ENCODE assay signal across 8 cellular contexts in genomic region chrX:39688576-39689373, GRCh38.
DNase-seq lines count a peak whose midpoint lies in the region; FAIRE-seq and TF ChIP-seq lines count a peak whose summit lies in the region.

No MANE protein-coding gene starts in this region.

- H3K27me3 ChIP-seq in ACC112 (ENCODE audit: insufficient read depth, low read length), result no peaks in the 10 kb centered on the region
- H3K27me3 ChIP-seq in H9 (ENCODE audit: insufficient read depth, low read length), result no peaks in the 10 kb centered on the region; the same call in 1 of the 2 replicates
- no peaks in the 10 kb centered on the region for H3K27me3 ChIP-seq in SJSA1 (replicated peaks)

- H3K14ac ChIP-seq in H9 (ENCODE audit: insufficient read depth, low read length), result peak overlapping the region; percentile 84

- no peak overlapping the region for H2BK5ac ChIP-seq in H9 (ENCODE audit: insufficient read length, low read length)

- no peak overlapping the region; the same call in 1 of the 2 replicates for H3K4ac ChIP-seq in H9 (ENCODE audit: low read depth, low read length)

- DNase-seq in H9 (peak; percentile 75), SJSA1 (ENCODE audit: low read depth in 1 of 2, low spot score in 2 of 2) (peak; percentile 51 to 57), cerebellum (ENCODE audit: low spot score) (peak; percentile 19), kidney (peak; percentile 87), NCI-H1436 treated with DMSO at 0.1 percent for 48 hours (lab: John Stamatoyannopoulos, UW) (no peak), NCI-H446 treated with DMSO at 0.1 percent for 48 hours (lab: John Stamatoyannopoulos, UW) (no peak)
- DNase-seq in stimulated activated CD4-positive, alpha-beta T cell treated with anti-CD3 and anti-CD28 coated beads, Interleukin-2, amount 100 ng/mL, for 48 hours, result peak; percentile 1 to 6

- H3K9me3 Mint-ChIP-seq in H9, result peaks cover 49 to 70% of the 10 kb centered on the region in 2 experiments

- H3K4me1 ChIP-seq in ACC112 (ENCODE audit: control insufficient read depth, insufficient read depth, low read length, unreplicated experiment) (no peaks in the 10 kb centered on the region), H9 (ENCODE audit: insufficient read depth, low read length) (peaks cover 7% of the 10 kb centered on the region), SJSA1 (replicated peaks) (peaks cover 26% of the 10 kb centered on the region), kidney (ENCODE audit: control insufficient read depth in 1 of 2, insufficient read depth in 1 of 2, low read depth in 1 of 2, low read length in 2 of 2) (peaks cover 5 to 6% of the 10 kb centered on the region in 2 donors)

- peaks cover 27% of the 10 kb centered on the region for H3K27me3 Mint-ChIP-seq in H9 (ENCODE audit: low read depth)

- H4K91ac ChIP-seq in H9 (ENCODE audit: insufficient read length, low read depth, low read length), result no peak overlapping the region

- no peak overlapping the region for H3K56ac ChIP-seq in H9 (ENCODE audit: insufficient read length, low read depth, low read length)

- no CpG with 5 or more reads among the region's 100 CpGs for WGBS in H9 (ENCODE audit: extremely low coverage, insufficient read length, low lambda C conversion rate)

- no peak overlapping the region for H2BK15ac ChIP-seq in H9 (ENCODE audit: low read depth, low read length)

- no peaks in the 10 kb centered on the region for H4K20me1 ChIP-seq in H9 (ENCODE audit: control insufficient read depth, insufficient read depth, insufficient read length)

- H2BK120ac ChIP-seq in H9 (ENCODE audit: low read depth, low read length, poor library complexity, severe bottlenecking), result no peak overlapping the region

- H3K23me2 ChIP-seq in H9 (ENCODE audit: insufficient read length, low read depth, low read length, poor library complexity, severe bottlenecking), result peaks cover 17% of the 10 kb centered on the region

- no peak for FAIRE-seq in kidney (lab: Jason Lieb, UNC)

- H3K4me3 Mint-ChIP-seq in H9, result peak overlapping the region; percentile 58 to 80; a peak in 3 of 5 replicates

- H2AFZ ChIP-seq in ACC112 (ENCODE audit: low read length, unreplicated experiment) (no peak overlapping the region), H9 (ENCODE audit: low read length) (no peak overlapping the region)

- no peak overlapping the region for H4K5ac ChIP-seq in H9 (ENCODE audit: insufficient read length, low read depth, low read length)

- H3K79me2 ChIP-seq in ACC112 (ENCODE audit: control insufficient read depth, insufficient read depth, low read length, unreplicated experiment) (no peaks in the 10 kb centered on the region), H9 (ENCODE audit: insufficient read depth, low read length) (no peaks in the 10 kb centered on the region)

- H3K79me1 ChIP-seq in H9 (ENCODE audit: insufficient read depth, low read depth, low read length, poor library complexity, severe bottlenecking), result no peaks in the 10 kb centered on the region

- peak overlapping the region; percentile 50 for H3K18ac ChIP-seq in H9 (ENCODE audit: insufficient read length, low read depth, low read length)

- H3K23ac ChIP-seq in H9 (ENCODE audit: insufficient read length, low read depth, low read length), result no peak overlapping the region

- peaks cover 37 to 42% of the 10 kb centered on the region in 2 experiments for H3K4me1 Mint-ChIP-seq in H9

- H3K9me3 ChIP-seq in H9 (ENCODE audit: control insufficient read depth, low read depth, low read length) (no peaks in the 10 kb centered on the region), SJSA1 (replicated peaks) (no peaks in the 10 kb centered on the region), kidney (ENCODE audit: control insufficient read depth in 1 of 2, low read length in 2 of 2) (no peaks in the 10 kb centered on the region)

- peaks cover 0 to 3% (median 0%) of the 10 kb centered on the region in 3 experiments; a peak in 2 of 7 replicates for H3K36me3 Mint-ChIP-seq in H9 (ENCODE audit: insufficient read depth in 1 of 3, low read depth in 3 of 3)

- H3K9ac ChIP-seq in H9 (ENCODE audit: extremely low read depth, insufficient read length, low read length) (peak overlapping the region; percentile 65), kidney (ENCODE audit: low read length in 2 of 2) (peak overlapping the region in 1 of 2 donors; percentile 26)

- H3K4me2 ChIP-seq in H9 (ENCODE audit: insufficient read depth, insufficient read length, low read length), result peak overlapping the region; percentile 78

- intact Hi-C loops in kidney (cut with DNase I), result no loop called here

- TF ChIP-seq CTCF in H9 (conservative IDR thresholded peaks at IDR 0.05), result no peak
- no peak for TF ChIP-seq CTCF in kidney (IDR thresholded peaks at IDR 0.05; ENCODE audit: borderline replicate concordance, extremely low read depth, insufficient read depth)

- no peak overlapping the region for H3T11ph ChIP-seq in H9 (ENCODE audit: low read length)

- H4K8ac ChIP-seq in H9 (replicated peaks; ENCODE audit: insufficient read length, low read depth, low read length), result no peak overlapping the region

- H3K4me3 ChIP-seq in ACC112 (ENCODE audit: low read depth, low read length) (peak overlapping the region; percentile 74), SJSA1 (peak overlapping the region; percentile 48), kidney (ENCODE audit: low read length in 2 of 2) (peak overlapping the region in 1 of 2 donors; percentile 29)

- no peak overlapping the region for H3K27ac Mint-ChIP-seq in H9

- no peak overlapping the region for H3K27ac ChIP-seq in ACC112 (ENCODE audit: low read depth, low read length)
- no peak overlapping the region for H3K27ac ChIP-seq in H9 (ENCODE audit: insufficient read length, low read depth, low read length)
- peak overlapping the region; percentile 64 for H3K27ac ChIP-seq in SJSA1
- H3K27ac ChIP-seq in kidney (ENCODE audit: low read depth in 2 of 2, low read length in 2 of 2), result no peak overlapping the region

- H2BK20ac ChIP-seq in H9 (ENCODE audit: low read depth, low read length, poor library complexity, severe bottlenecking), result no peak overlapping the region

- no peak overlapping the region for H2AK5ac ChIP-seq in H9 (ENCODE audit: insufficient read length, low read length)

- H3K36me3 ChIP-seq in ACC112 (ENCODE audit: insufficient read depth, low read length) (no peaks in the 10 kb centered on the region), SJSA1 (no peaks in the 10 kb centered on the region), kidney (ENCODE audit: control insufficient read depth in 1 of 2, insufficient read depth in 2 of 2, low read length in 2 of 2) (no peaks in the 10 kb centered on the region)

- H2BK12ac ChIP-seq in H9 (ENCODE audit: insufficient read length, low read depth, low read length), result no peak overlapping the region

Comparison
In these comparisons a context has a peak if more than half of its experiments do, and no peak if none do; other contexts are left out.
1. DNase-seq: peak in H9 (single experiment), SJSA1 (2 of 2), cerebellum (single experiment), kidney (single experiment) and stimulated activated CD4-positive, alpha-beta T cell treated with anti-CD3 and anti-CD28 coated beads, Interleukin-2, amount 100 ng/mL, for 48 hours (2 of 2); none in NCI-H1436 treated with DMSO at 0.1 percent for 48 hours (single experiment) and NCI-H446 treated with DMSO at 0.1 percent for 48 hours (single experiment).